ENCODE assay signal across 19 cellular contexts in genomic region chr6:118408863-118409262, GRCh38.
A peak's percentile ranks its signal among the peaks of the same experiment; 100 is the strongest.
DNase-seq lines count a peak whose midpoint lies in the region; ATAC-seq and TF ChIP-seq lines count a peak whose summit lies in the region.
"Had no signal": no experiment of that assay in that cellular context is flagged by ENCODE, and none has a peak within 500 bp of the region (broad histone marks: within the 10 kb centered on the region; RNA-seq: fewer than 3 reads in every experiment).

No MANE protein-coding gene starts in this region.

- ATAC-seq in GM23338, result peak; percentile 58

- H3K4me2 ChIP-seq in GM23338, result no peak overlapping the region
- no peak overlapping the region for H3K4me2 ChIP-seq in OCI-LY1 (ENCODE audit: low read length)
- H3K4me2 ChIP-seq in neuronal stem cell (ENCODE audit: insufficient read depth, low read length, poor library complexity, severe bottlenecking), result no peak overlapping the region
- H3K4me2 ChIP-seq: KMS-11, PC-9 had no signal

- H3K9me3 ChIP-seq in OCI-LY1 (ENCODE audit: low read length), result no peaks in the 10 kb centered on the region
- H3K9me3 ChIP-seq in endodermal cell (ENCODE audit: control insufficient read depth, low read length), result no peaks in the 10 kb centered on the region
- peaks cover 0 to 4% of the 10 kb centered on the region in 2 donors for H3K9me3 ChIP-seq in neuronal stem cell (replicated peaks in 1 of 2; ENCODE audit: control insufficient read depth in 2 of 2, insufficient read depth in 1 of 2, low read depth in 1 of 2, low read length in 2 of 2)
- H3K9me3 ChIP-seq: MG63, SJCRH30 had no signal

- no peak overlapping the region for H2BK5ac ChIP-seq in neuronal stem cell (ENCODE audit: low read length)

- H3K36me3 Mint-ChIP-seq in GM23338 (ENCODE audit: low read depth), result no peaks in the 10 kb centered on the region
- no peaks in the 10 kb centered on the region for H3K36me3 Mint-ChIP-seq in endodermal cell (ENCODE audit: low read depth)

- H2AFZ ChIP-seq in GM23338, result no peak overlapping the region
- no peak overlapping the region for H2AFZ ChIP-seq in OCI-LY1 (ENCODE audit: low read length)
- H2AFZ ChIP-seq in neuronal stem cell (ENCODE audit: low read length), result no peak overlapping the region
- H2AFZ ChIP-seq: GM23248, PC-9 had no signal

- H3F3A ChIP-seq in GM23338 (replicated peaks; ENCODE audit: low read depth), result no peaks in the 10 kb centered on the region
- no peaks in the 10 kb centered on the region for H3F3A ChIP-seq in OCI-LY1 (ENCODE audit: insufficient read depth, low read length)

- no peak overlapping the region for H3K4me3 ChIP-seq in GM23338
- no peak overlapping the region for H3K4me3 ChIP-seq in OCI-LY1 (ENCODE audit: low read depth, low read length, poor library complexity, severe bottlenecking)
- H3K4me3 ChIP-seq in endodermal cell (ENCODE audit: low read length), result no peak overlapping the region
- peak overlapping the region in 1 of 2 donors; percentile 21 for H3K4me3 ChIP-seq in neuronal stem cell (ENCODE audit: low read length in 2 of 2)
- H3K4me3 ChIP-seq: GM23248, MG63, PC-9, SJCRH30 had no signal

- H3K79me1 ChIP-seq in neuronal stem cell (ENCODE audit: low read depth, low read length), result peaks cover 1% of the 10 kb centered on the region

- peak overlapping the region; percentile 53 for H3K18ac ChIP-seq in neuronal stem cell (ENCODE audit: low read length)

- H2BK12ac ChIP-seq in neuronal stem cell (ENCODE audit: low read length), result no peak overlapping the region

- H3K4me3 Mint-ChIP-seq in GM23338 (no peak overlapping the region), endodermal cell (no peak overlapping the region)

- no peak overlapping the region for H3K4ac ChIP-seq in neuronal stem cell (ENCODE audit: low read length)

- H3K79me2 ChIP-seq in GM23338 (replicated peaks; ENCODE audit: insufficient read depth) (no peaks in the 10 kb centered on the region), OCI-LY1 (ENCODE audit: insufficient read depth, low read length) (no peaks in the 10 kb centered on the region)

- H3K4me1 ChIP-seq in GM23338 (ENCODE audit: insufficient read depth) (no peaks in the 10 kb centered on the region), OCI-LY1 (ENCODE audit: insufficient read depth, low read length, severe bottlenecking) (no peaks in the 10 kb centered on the region), endodermal cell (ENCODE audit: control insufficient read depth, insufficient read depth, low read length) (no peaks in the 10 kb centered on the region), neuronal stem cell (ENCODE audit: control insufficient read depth in 2 of 2, insufficient read depth in 1 of 2, low read depth in 1 of 2, low read length in 2 of 2) (no peaks in the 10 kb centered on the region)
- H3K4me1 ChIP-seq: SJCRH30 had no signal

- H3K23ac ChIP-seq in neuronal stem cell (ENCODE audit: low read depth, low read length, poor library complexity), result no peak overlapping the region

- H3K9ac ChIP-seq in OCI-LY1 (ENCODE audit: low read length) (no peak overlapping the region), endodermal cell (ENCODE audit: extremely low read depth, low read length, poor library complexity, severe bottlenecking) (no peak overlapping the region), neuronal stem cell (ENCODE audit: low read depth, low read length, poor library complexity) (peak overlapping the region; percentile 15)
- H3K9ac ChIP-seq: GM23248, KMS-11 had no signal

- H3K9me3 Mint-ChIP-seq in GM23338 (no peaks in the 10 kb centered on the region; the same call in 2 of the 3 replicates), endodermal cell (no peaks in the 10 kb centered on the region)

- WGBS in endodermal cell (ENCODE audit: insufficient coverage in 1 of 2, insufficient read length in 1 of 2), 2 experiments, result 93 to 100% methylated on average over 4 to 5 of the region's 5 CpGs
- no CpG with 5 or more reads among the region's 5 CpGs for WGBS in neuronal stem cell (ENCODE audit: extremely low coverage in 2 of 2, insufficient read length in 2 of 2, insufficient replicate concordance in 1 of 2), 2 donors

- H3K27ac ChIP-seq in GM23338 (ENCODE audit: low read depth) (no peak overlapping the region), OCI-LY1 (ENCODE audit: low read depth, low read length, poor library complexity, severe bottlenecking) (no peak overlapping the region), endodermal cell (ENCODE audit: low read depth, low read length) (no peak overlapping the region), neuronal stem cell (replicated peaks; ENCODE audit: low read length) (no peak overlapping the region)
- H3K27ac ChIP-seq: C4-2B, GM23248, KMS-11, PC-9, SJCRH30 had no signal

- TF ChIP-seq CTCF in GM23338 (conservative IDR thresholded peaks at IDR 0.05; ENCODE audit: low read depth in 2 of 2), result peak; percentile 22 to 64; a peak in 3 of 4 replicates
- peak; percentile 20; the same call in 1 of the 2 replicates for TF ChIP-seq CTCF in OCI-LY1 (IDR thresholded peaks at IDR 0.05; ENCODE audit: low read length)
- peak; percentile 62 for TF ChIP-seq CTCF in endodermal cell (conservative IDR thresholded peaks at IDR 0.05)

- H3K36me3 ChIP-seq in GM23338 (ENCODE audit: insufficient read depth), result no peaks in the 10 kb centered on the region
- no peaks in the 10 kb centered on the region for H3K36me3 ChIP-seq in OCI-LY1 (ENCODE audit: insufficient read depth, low read length)
- H3K36me3 ChIP-seq in endodermal cell (ENCODE audit: control insufficient read depth, insufficient read depth, low read length), result no peaks in the 10 kb centered on the region
- H3K36me3 ChIP-seq in neuronal stem cell (replicated peaks in 1 of 2; ENCODE audit: control insufficient read depth in 2 of 2, insufficient read depth in 2 of 2, low read length in 2 of 2), result no peaks in the 10 kb centered on the region
- H3K36me3 ChIP-seq: MG63, SJCRH30 had no signal

- H3K27me3 Mint-ChIP-seq in GM23338 (ENCODE audit: insufficient read depth, low read depth, poor library complexity) (peaks cover 4% of the 10 kb centered on the region), endodermal cell (ENCODE audit: insufficient read depth) (no peaks in the 10 kb centered on the region)

- no peak overlapping the region for H4K91ac ChIP-seq in neuronal stem cell (ENCODE audit: low read depth, low read length, poor library complexity)

- no peak overlapping the region for H2BK15ac ChIP-seq in neuronal stem cell (ENCODE audit: low read length)

- H3K27me3 ChIP-seq in GM23338 (ENCODE audit: insufficient read depth) (no peaks in the 10 kb centered on the region), OCI-LY1 (ENCODE audit: insufficient read depth, low read length) (no peaks in the 10 kb centered on the region), endodermal cell (ENCODE audit: control insufficient read depth, insufficient read depth, low read length, poor library complexity, severe bottlenecking) (peaks cover 5% of the 10 kb centered on the region), neuronal stem cell (ENCODE audit: control insufficient read depth in 3 of 3, insufficient read depth in 3 of 3, low read depth in 1 of 3, low read length in 3 of 3) (no peaks in the 10 kb centered on the region)
- H3K27me3 ChIP-seq: MG63, SJCRH30 had no signal

- no peak overlapping the region for H3K14ac ChIP-seq in neuronal stem cell (ENCODE audit: low read length)

- H3K27ac Mint-ChIP-seq in GM23338, result no peak overlapping the region
- no peak overlapping the region for H3K27ac Mint-ChIP-seq in endodermal cell

- DNase-seq in GM23338 (ENCODE audit: low spot score) (peak; percentile 10), endodermal cell (peak; percentile 60), neuronal stem cell (ENCODE audit: low spot score) (no peak), epidermal melanocyte (ENCODE audit: insufficient read length, low spot score) (no peak), RKO (ENCODE audit: low spot score) (no peak)
- no peak for DNase-seq in activated CD8-positive, alpha-beta memory T cell treated with anti-CD3 and anti-CD28 coated beads for 24 hours
- DNase-seq: AML-193, DND-41, GM23248, MG63, NCI-H1092, NCI-H1436 treated with DMSO at 0.1 percent for 48 hours, NCI-H2081, NCI-H510A treated with DMSO at 0.1 percent for 48 hours, PC-9, SJCRH30 had no signal

- H3K9me2 ChIP-seq in GM23338 (ENCODE audit: insufficient read depth) (peaks cover 25% of the 10 kb centered on the region), OCI-LY1 (ENCODE audit: low read depth, low read length) (no peaks in the 10 kb centered on the region)

- peak overlapping the region; percentile 14 for H2AK5ac ChIP-seq in neuronal stem cell (ENCODE audit: low read depth, low read length)

- H4K8ac ChIP-seq in neuronal stem cell (ENCODE audit: low read depth, low read length), result peak overlapping the region; percentile 30

- H4K20me1 ChIP-seq in GM23338 (replicated peaks; ENCODE audit: insufficient read depth) (no peaks in the 10 kb centered on the region; the same call in 1 of the 2 replicates), OCI-LY1 (ENCODE audit: insufficient read depth, low read length) (no peaks in the 10 kb centered on the region)

- H3K4me1 Mint-ChIP-seq in GM23338 (no peaks in the 10 kb centered on the region), endodermal cell (no peaks in the 10 kb centered on the region)

- H2BK120ac ChIP-seq in neuronal stem cell (ENCODE audit: low read depth, low read length), result no peak overlapping the region

TF ChIP-seq in GM23338, 12 proteins besides CTCF, POLR2A, EP300 and RAD21 (continues in another document):
- no peak for TF ChIP-seq NANOG (IDR thresholded peaks at IDR 0.05; ENCODE audit: borderline replicate concordance)
- no peak for TF ChIP-seq EZH2 (IDR thresholded peaks at IDR 0.05; ENCODE audit: low read depth, unreplicated experiment)
- TF ChIP-seq ZNF114 (CRISPR knock-in tag; IDR thresholded peaks at IDR 0.05), result no peak
- no peak for TF ChIP-seq JUNB (IDR thresholded peaks at IDR 0.05; ENCODE audit: unreplicated experiment)

Comparison
In these comparisons a context has a peak if more than half of its experiments do, and no peak if none do; other contexts are left out.
1. DNase-seq: peak in GM23338 (single experiment) and endodermal cell (single experiment); none in neuronal stem cell (single experiment), epidermal melanocyte (single experiment), RKO (single experiment) and activated CD8-positive, alpha-beta memory T cell treated with anti-CD3 and anti-CD28 coated beads for 24 hours (single experiment).
2. Peak in every context shown above with its lines, with median percentiles within 50 percentile points of each other: CTCF ChIP-seq.